ENCODE assay signal across 8 cellular contexts in genomic region chr3:129398803-129399144, GRCh38. TPM values are rescaled to one million over a fixed set of nuclear protein-coding genes. Genes with fewer than 3 reads are reported as not detected.
DNase-seq lines count a peak whose midpoint lies in the region; ATAC-seq and TF ChIP-seq lines count a peak whose summit lies in the region.

No MANE protein-coding gene starts in this region.

- H3K4me3 ChIP-seq in GM23338 (peak overlapping the region; percentile 87), colonic mucosa (peak overlapping the region; percentile 84), thyroid gland (replicated peaks in 1 of 3) (peak overlapping the region; percentile 68 to 81 (median 73))

- TF ChIP-seq CTCF in CD14-positive monocyte (IDR thresholded peaks at IDR 0.05) (no peak), GM23338 (conservative IDR thresholded peaks at IDR 0.05; ENCODE audit: low read depth in 2 of 2) (no peak), RWPE1 (conservative IDR thresholded peaks at IDR 0.05; ENCODE audit: low read depth) (no peak), colonic mucosa (IDR thresholded peaks at IDR 0.05) (no peak), thyroid gland (IDR thresholded peaks at IDR 0.05) (no peak)

- H3K9me3 ChIP-seq in colonic mucosa (no peaks in the 10 kb centered on the region), thyroid gland (no peaks in the 10 kb centered on the region)

- no peaks in the 10 kb centered on the region for H3K27me3 ChIP-seq in GM23338 (ENCODE audit: insufficient read depth)
- H3K27me3 ChIP-seq in colonic mucosa: no peaks in the 10 kb centered on the region
- H3K27me3 ChIP-seq in thyroid gland: no peaks in the 10 kb centered on the region

- H3K4me2 ChIP-seq in GM23338: peak overlapping the region; percentile 100

- CTCF ChIA-PET in RWPE1 (lab: Yijun Ruan, JAX): interaction anchor here (0.6 to 0.7 kb wide), 3 partner anchors 13 to 379 kb away, joined by 3 to 4 read pairs (median 3); no protein-coding TSS in a partner anchor

- no peaks in the 10 kb centered on the region for H3K9me2 ChIP-seq in GM23338 (ENCODE audit: insufficient read depth)

- H3K4me3 Mint-ChIP-seq in CD14-positive monocyte: peak overlapping the region; percentile 98 to 99
- peak overlapping the region; percentile 99 for H3K4me3 Mint-ChIP-seq in GM23338
- peak overlapping the region; percentile 100 for H3K4me3 Mint-ChIP-seq in memory B cell

- POLR2A ChIA-PET in RWPE1 (lab: Yijun Ruan, JAX; ENCODE audit: low non-redundant PET): no interaction called here

- no peaks in the 10 kb centered on the region for H3F3A ChIP-seq in GM23338 (replicated peaks; ENCODE audit: low read depth)

- peaks cover 13% of the 10 kb centered on the region; the same call in 1 of the 2 replicates for H4K20me1 ChIP-seq in GM23338 (replicated peaks; ENCODE audit: insufficient read depth)

- H3K27me3 Mint-ChIP-seq in CD14-positive monocyte (ENCODE audit: low read depth in 3 of 3): peaks cover 0 to 2% (median 0%) of the 10 kb centered on the region in 3 donors
- H3K27me3 Mint-ChIP-seq in GM23338 (ENCODE audit: insufficient read depth, low read depth, poor library complexity): peaks cover 9% of the 10 kb centered on the region
- H3K27me3 Mint-ChIP-seq in memory B cell: no peaks in the 10 kb centered on the region

- H3K27ac Mint-ChIP-seq in CD14-positive monocyte (peak overlapping the region; percentile 93 to 99 (median 98)), GM23338 (peak overlapping the region; percentile 99), memory B cell (peak overlapping the region; percentile 95)

- H3K4me1 ChIP-seq in GM23338 (ENCODE audit: insufficient read depth): peaks cover 5% of the 10 kb centered on the region; the same call in 1 of the 2 replicates
- H3K4me1 ChIP-seq in colonic mucosa: no peaks in the 10 kb centered on the region
- peaks cover 7 to 13% of the 10 kb centered on the region in 2 donors for H3K4me1 ChIP-seq in thyroid gland

- H3K27ac ChIP-seq in GM23338 (ENCODE audit: low read depth) (peak overlapping the region; percentile 14; the same call in 1 of the 2 replicates), RWPE1 (peak overlapping the region; percentile 72), colonic mucosa (peak overlapping the region; percentile 60), thyroid gland (peak overlapping the region; percentile 93 to 97 (median 95))

- 1% methylated on average over 14 to 18 of the region's 18 CpGs for WGBS in thyroid gland, 2 donors

- H3K36me3 Mint-ChIP-seq in CD14-positive monocyte: peaks cover 25 to 33% of the 10 kb centered on the region in 2 donors
- H3K36me3 Mint-ChIP-seq in GM23338 (ENCODE audit: low read depth): peaks cover 14% of the 10 kb centered on the region
- H3K36me3 Mint-ChIP-seq in memory B cell: peaks cover 12% of the 10 kb centered on the region

- DNase-seq in CD14-positive monocyte (ENCODE audit: low spot score): no peak
- peak; percentile 22 for DNase-seq in GM23338 (ENCODE audit: low spot score)
- peak; percentile 29 for DNase-seq in RWPE1 (ENCODE audit: low spot score)
- DNase-seq in colonic mucosa: peak; percentile 31
- peak in 1 of 2 donors; percentile 18 for DNase-seq in memory B cell (ENCODE audit: low spot score in 2 of 2)
- DNase-seq in thyroid gland: peak; percentile 20 to 28
- no peak for DNase-seq in NCI-H1694 treated with DMSO at 0.1 percent for 48 hours (lab: John Stamatoyannopoulos, UW)

- H3K36me3 ChIP-seq in GM23338 (ENCODE audit: insufficient read depth): no peaks in the 10 kb centered on the region
- no peaks in the 10 kb centered on the region for H3K36me3 ChIP-seq in colonic mucosa
- no peaks in the 10 kb centered on the region for H3K36me3 ChIP-seq in thyroid gland

- TF ChIP-seq POLR2A in thyroid gland (IDR thresholded peaks at IDR 0.05): no peak

- ATAC-seq in GM23338 (peak; percentile 49), memory B cell (ENCODE audit: low read depth) (peak; percentile 18), GM18868 (IDR thresholded peaks at IDR 0.05; ENCODE audit: unreplicated experiment) (no peak)

- H2AFZ ChIP-seq in GM23338: peak overlapping the region; percentile 24; the same call in 1 of the 2 replicates

- H3K4me1 Mint-ChIP-seq in CD14-positive monocyte (peaks cover 24% of the 10 kb centered on the region), GM23338 (peaks cover 12% of the 10 kb centered on the region), memory B cell (peaks cover 27% of the 10 kb centered on the region)

- H3K9me3 Mint-ChIP-seq in CD14-positive monocyte (no peaks in the 10 kb centered on the region), GM23338 (no peaks in the 10 kb centered on the region; the same call in 2 of the 3 replicates), memory B cell (no peaks in the 10 kb centered on the region)

- intact Hi-C loops in CD14-positive monocyte (cut with micrococcal nuclease) (no loop called here), colonic mucosa (cut with DNase I) (no loop called here), thyroid gland (cut with DNase I) (no loop called here)

- peak overlapping the region; percentile 79 to 84 for H3K9ac ChIP-seq in colonic mucosa (ENCODE audit: low read depth in 2 of 2, low read length in 2 of 2)

- H3K79me2 ChIP-seq in GM23338 (replicated peaks; ENCODE audit: insufficient read depth): peaks cover 45% of the 10 kb centered on the region

TF ChIP-seq in GM23338, 12 proteins besides CTCF, POLR2A, EP300 and RAD21 (continues in another document):
- TF ChIP-seq POLR2AphosphoS5 (IDR thresholded peaks at IDR 0.05; ENCODE audit: low read depth): no peak
- no peak for TF ChIP-seq NANOG (IDR thresholded peaks at IDR 0.05; ENCODE audit: borderline replicate concordance)
- no peak for TF ChIP-seq EZH2phosphoT487 (IDR thresholded peaks at IDR 0.05; ENCODE audit: unreplicated experiment)

RNA-seq across cellular contexts. Expression of gene EFCAB12, which starts 29.7 kb away (rescaled TPM):
- polyA plus RNA-seq in CD14-positive monocyte (not detected), GM23338 (2016; fragmentation: Nextera tagmentation; extraction: Ambion mirVana) (0.17 and 0.65 TPM in 2 replicates)
- 0.24 and 0.54 TPM in 2 replicates for total RNA-seq in GM23338 (2014; rRNA removed; shearing (Covaris generic))
- total RNA-seq in colonic mucosa (under 1 TPM; 0.16 to 0.47 TPM), thyroid gland (1 to 10 TPM in 1 of 4 donors, under 1 TPM in 3; 0.67 to 1.2 (median 0.74) TPM)

RNA-seq across cellular contexts. Expression of gene MBD4, which starts 41.0 kb away (rescaled TPM):
- polyA plus RNA-seq in CD14-positive monocyte (10 to 100 TPM; 25.6 to 30.1 TPM), GM23338 (2016; fragmentation: Nextera tagmentation; extraction: Ambion mirVana) (51.8 and 59.3 TPM in 2 replicates)
- total RNA-seq in GM23338 (2014; rRNA removed; shearing (Covaris generic)): 26.4 and 33.9 TPM in 2 replicates
- total RNA-seq in colonic mucosa (10 to 100 TPM; 25.0 to 28.9 TPM), thyroid gland (10 to 100 TPM; 22.9 to 35.2 (median 28.6) TPM)

RNA-seq across cellular contexts. Expression of gene IFT122, which starts 41.2 kb away (rescaled TPM):
- 1 to 10 TPM; 3.3 to 3.6 TPM for polyA plus RNA-seq in CD14-positive monocyte
- total RNA-seq in GM23338 (2014; rRNA removed; shearing (Covaris generic)): 30.2 and 38.8 TPM in 2 replicates
- 10.2 and 10.9 TPM in 2 replicates for polyA plus RNA-seq in GM23338 (2016; fragmentation: Nextera tagmentation; extraction: Ambion mirVana)
- total RNA-seq in colonic mucosa: 10 to 100 TPM; 15.6 to 31.5 TPM
- 10 to 100 TPM; 40.7 to 67.9 (median 46.7) TPM for total RNA-seq in thyroid gland

Comparison
In these comparisons a context has a peak if more than half of its experiments do, and no peak if none do; other contexts are left out.
1. DNase-seq: peak in GM23338 (single experiment), RWPE1 (single experiment), colonic mucosa (single experiment) and thyroid gland (2 of 2); none in CD14-positive monocyte (single experiment) and NCI-H1694 treated with DMSO at 0.1 percent for 48 hours (single experiment).
2. H3K27ac ChIP-seq: peak in every context shown above with its lines; median percentile 95 in thyroid gland; 72 in RWPE1; 60 in colonic mucosa; 14 in GM23338.
3. Peak in every context shown above with its lines, with median percentiles within 50 percentile points of each other: H3K27ac Mint-ChIP-seq, H3K4me3 Mint-ChIP-seq and H3K4me3 ChIP-seq.